Comparison of ENCODE assay signal across 32 cellular contexts in genomic region chr6:111379302-111379701, GRCh38.
"Had no signal": no experiment of that assay in that cellular context is flagged by ENCODE, and none has a peak within 500 bp of the region (broad histone marks: within the 10 kb centered on the region; RNA-seq: fewer than 3 reads in every experiment).

No MANE protein-coding gene starts in this region.

- H3K4me3 Mint-ChIP-seq: activated CD4-positive, alpha-beta T cell treated with anti-CD3 and anti-CD28 coated beads for 36 hours; activated CD4-positive, alpha-beta T cell treated with anti-CD3 and anti-CD28 coated beads, Interleukin-2, amount 10 ng/mL, durations not matched to agents 7 days and 5 days; activated CD8-positive, alpha-beta T cell treated with anti-CD3 and anti-CD28 coated beads, Interleukin-2, amount 10 ng/mL, durations not matched to agents 7 days and 5 days; activated naive CD4-positive, alpha-beta T cell treated with anti-CD3 and anti-CD28 coated beads, Interleukin-2, amount 50 U/mL, for 24 hours; activated naive CD8-positive, alpha-beta T cell treated with anti-CD3 and anti-CD28 coated beads, Interleukin-2, amount 10 ng/mL, durations not matched to agents 7 days and 5 days; central memory CD8-positive, alpha-beta T cell; T-helper 1 cell treated with Interleukin-12 subunit alpha and Interleukin-12 subunit beta and Interleukin-4 antibody, amounts not matched to agents 30 μg/mL and 1 μg/mL, for 36 hours; T-helper 2 cell treated with Interferon-gamma antibody and Interleukin-4, amounts not matched to agents 5 μg/mL and 100 μg/mL, for 36 hours had no signal

- DNase-seq: activated CD4-positive, alpha-beta T cell treated with anti-CD3 and anti-CD28 coated beads for 36 hours; activated CD4-positive, alpha-beta T cell treated with anti-CD3 and anti-CD28 coated beads, Interleukin-2, amount 10 ng/mL, durations not matched to agents 7 days and 5 days; activated CD4-positive, alpha-beta T cell treated with anti-CD3 and anti-CD28 coated beads, Interleukin-2, amount 50 U/mL, for 48 hours; activated CD8-positive, alpha-beta memory T cell treated with anti-CD3 and anti-CD28 coated beads, Interleukin-2, amount 50 U/mL, for 4 hours; activated CD8-positive, alpha-beta T cell treated with anti-CD3 and anti-CD28 coated beads, Interleukin-2, amount 10 ng/mL, durations not matched to agents 7 days and 5 days; activated gamma-delta T cell; activated naive CD4-positive, alpha-beta T cell treated with Interleukin-2 at 50 U/mL for 16 hours; activated naive CD8-positive, alpha-beta T cell treated with anti-CD3 and anti-CD28 coated beads, Interleukin-2, amount 10 ng/mL, durations not matched to agents 7 days and 5 days; activated T-cell treated with anti-CD3 and anti-CD28 coated beads, Interleukin-2, amount 50 U/mL, for 48 hours; amygdala; NCI-H1105; NCI-H1417 treated with DMSO at 0.1 percent for 48 hours; NCI-H1930; NCI-H2081 treated with DMSO at 0.1 percent for 48 hours; NCI-H226; NCI-H446 treated with DMSO at 0.1 percent for 48 hours; NCI-H524; NCI-H69; NK-92 treated with Interleukin-12 subunit alpha and Interleukin-12 subunit beta, amount 100 ng/mL, for 24 hours; PC-3; Peyer's patch; RPMI8226; SHP77 treated with DMSO at 0.1 percent for 48 hours; SK-N-SH had no signal

- H3K27ac ChIP-seq: ascending aorta, cardiac muscle cell, Peyer's patch, SJSA1 had no signal

- ATAC-seq: activated CD4-positive, alpha-beta T cell treated with anti-CD3 and anti-CD28 coated beads for 36 hours; activated CD8-positive, alpha-beta T cell treated with anti-CD3 and anti-CD28 coated beads, Interleukin-2, amount 10 ng/mL, durations not matched to agents 7 days and 5 days; PC-3 had no signal

- H3K4me1 Mint-ChIP-seq: activated naive CD4-positive, alpha-beta T cell treated with anti-CD3 and anti-CD28 coated beads, Interleukin-2, amount 50 U/mL, for 24 hours; central memory CD8-positive, alpha-beta T cell had no signal

- H3K27me3 ChIP-seq: ascending aorta, cardiac muscle cell, Peyer's patch, SJSA1 had no signal

- FAIRE-seq: TTC549 had no signal

- H3K9me3 Mint-ChIP-seq: activated CD4-positive, alpha-beta T cell treated with anti-CD3 and anti-CD28 coated beads, Interleukin-2, amount 10 ng/mL, durations not matched to agents 7 days and 5 days; activated naive CD4-positive, alpha-beta T cell treated with anti-CD3 and anti-CD28 coated beads, Interleukin-2, amount 50 U/mL, for 24 hours; activated naive CD8-positive, alpha-beta T cell treated with anti-CD3 and anti-CD28 coated beads, Interleukin-2, amount 10 ng/mL, durations not matched to agents 7 days and 5 days; central memory CD8-positive, alpha-beta T cell; T-helper 1 cell treated with Interleukin-12 subunit alpha and Interleukin-12 subunit beta and Interleukin-4 antibody, amounts not matched to agents 30 μg/mL and 1 μg/mL, for 36 hours; T-helper 2 cell treated with Interferon-gamma antibody and Interleukin-4, amounts not matched to agents 5 μg/mL and 100 μg/mL, for 36 hours had no signal

- H3K4me2 ChIP-seq: SK-N-SH had no signal

- H3K9me3 ChIP-seq: ascending aorta, Peyer's patch, SJSA1, SK-N-SH had no signal

- H3K27me3 Mint-ChIP-seq: activated CD4-positive, alpha-beta T cell treated with anti-CD3 and anti-CD28 coated beads for 36 hours; activated CD4-positive, alpha-beta T cell treated with anti-CD3 and anti-CD28 coated beads, Interleukin-2, amount 10 ng/mL, durations not matched to agents 7 days and 5 days; activated naive CD4-positive, alpha-beta T cell treated with anti-CD3 and anti-CD28 coated beads, Interleukin-2, amount 50 U/mL, for 24 hours; activated naive CD8-positive, alpha-beta T cell treated with anti-CD3 and anti-CD28 coated beads, Interleukin-2, amount 10 ng/mL, durations not matched to agents 7 days and 5 days; central memory CD8-positive, alpha-beta T cell had no signal

- H3K4me3 ChIP-seq: ascending aorta, cardiac muscle cell, Peyer's patch, SJSA1 had no signal

- H3K4me1 ChIP-seq: Peyer's patch, SJSA1 had no signal

- H3K9ac ChIP-seq: SK-N-SH had no signal

- H3K27ac Mint-ChIP-seq: activated CD4-positive, alpha-beta T cell treated with anti-CD3 and anti-CD28 coated beads for 36 hours; activated CD4-positive, alpha-beta T cell treated with anti-CD3 and anti-CD28 coated beads, Interleukin-2, amount 10 ng/mL, durations not matched to agents 7 days and 5 days; activated CD8-positive, alpha-beta T cell treated with anti-CD3 and anti-CD28 coated beads, Interleukin-2, amount 10 ng/mL, durations not matched to agents 7 days and 5 days; activated naive CD4-positive, alpha-beta T cell treated with anti-CD3 and anti-CD28 coated beads, Interleukin-2, amount 50 U/mL, for 24 hours; activated naive CD8-positive, alpha-beta T cell treated with anti-CD3 and anti-CD28 coated beads, Interleukin-2, amount 10 ng/mL, durations not matched to agents 7 days and 5 days; T-helper 1 cell treated with Interleukin-12 subunit alpha and Interleukin-12 subunit beta and Interleukin-4 antibody, amounts not matched to agents 30 μg/mL and 1 μg/mL, for 36 hours; T-helper 2 cell treated with Interferon-gamma antibody and Interleukin-4, amounts not matched to agents 5 μg/mL and 100 μg/mL, for 36 hours had no signal
